Comparison of ENCODE assay signal across 18 cellular contexts in genomic region chr1:63923302-63923701, GRCh38.
DNase-seq lines count a peak whose midpoint lies in the region; ATAC-seq and TF ChIP-seq lines count a peak whose summit lies in the region.
"Had no signal": no experiment of that assay in that cellular context is flagged by ENCODE, and none has a peak within 500 bp of the region (broad histone marks: within the 10 kb centered on the region; RNA-seq: fewer than 3 reads in every experiment).

No MANE protein-coding gene starts in this region.

- H3K4me1 Mint-ChIP-seq in Calu3 (ENCODE audit: low read depth, unreplicated experiment), result peaks cover 57% of the 10 kb centered on the region

- H3K27ac ChIP-seq in cardiac muscle cell, result peak overlapping the region; percentile 84
- H3K27ac ChIP-seq in body of pancreas, result peak overlapping the region in 3 of 4 donors; percentile 28 to 58 (median 38)
- peak overlapping the region; percentile 76 for H3K27ac ChIP-seq in psoas muscle
- H3K27ac ChIP-seq: 22Rv1, GM23248, SJCRH30 had no signal

- no peak for TF ChIP-seq CTCF in cardiac muscle cell (IDR thresholded peaks at IDR 0.05; ENCODE audit: low read depth, low read length)
- no peak for TF ChIP-seq CTCF in Calu3 (IDR thresholded peaks at IDR 0.05; ENCODE audit: unreplicated experiment)
- no peak for TF ChIP-seq CTCF in body of pancreas (IDR thresholded peaks at IDR 0.05)
- no peak for TF ChIP-seq CTCF in psoas muscle (IDR thresholded peaks at IDR 0.05)

- no peak overlapping the region for H3K4me3 ChIP-seq in cardiac muscle cell
- no peak overlapping the region for H3K4me3 ChIP-seq in body of pancreas
- no peak overlapping the region for H3K4me3 ChIP-seq in psoas muscle
- H3K4me3 ChIP-seq: GM23248, SJCRH30 had no signal

- ATAC-seq in left cardiac atrium, result no peak
- no peak for ATAC-seq in body of pancreas
- ATAC-seq in psoas muscle, result peak in 2 of 4 donors; percentile 16 to 24
- no peak for ATAC-seq in HG02981 (IDR thresholded peaks at IDR 0.05; ENCODE audit: unreplicated experiment)
- ATAC-seq in stimulated activated naive CD8-positive, alpha-beta T cell treated with anti-CD3 and anti-CD28 coated beads, Interleukin-15, Interleukin-2, amounts not matched to agents 100 U/mL and 50 U/mL, for 24 hours, result no peak

- H3K27me3 Mint-ChIP-seq in Calu3 (ENCODE audit: unreplicated experiment), result no peaks in the 10 kb centered on the region
- H3K27me3 Mint-ChIP-seq: CD4-positive, alpha-beta T cell had no signal

- H3K27me3 ChIP-seq in cardiac muscle cell (no peaks in the 10 kb centered on the region), body of pancreas (no peaks in the 10 kb centered on the region), psoas muscle (ENCODE audit: insufficient read depth in 3 of 3, low read length in 2 of 3) (no peaks in the 10 kb centered on the region)
- H3K27me3 ChIP-seq: SJCRH30 had no signal

- H3K36me3 ChIP-seq in cardiac muscle cell (no peaks in the 10 kb centered on the region), body of pancreas (replicated peaks in 1 of 2; ENCODE audit: insufficient read depth in 1 of 2, low read depth in 2 of 2) (no peaks in the 10 kb centered on the region), psoas muscle (ENCODE audit: insufficient read depth in 1 of 2, low read depth in 1 of 2) (no peaks in the 10 kb centered on the region)
- H3K36me3 ChIP-seq: SJCRH30 had no signal

- H3K9me3 ChIP-seq in cardiac muscle cell (ENCODE audit: low read depth) (no peaks in the 10 kb centered on the region), body of pancreas (no peaks in the 10 kb centered on the region), psoas muscle (no peaks in the 10 kb centered on the region)
- H3K9me3 ChIP-seq: SJCRH30 had no signal

- no peak for TF ChIP-seq POLR2A in body of pancreas (IDR thresholded peaks at IDR 0.05)

- H3K4me1 ChIP-seq in cardiac muscle cell (ENCODE audit: low read depth) (peaks cover 49% of the 10 kb centered on the region), body of pancreas (peaks cover 57% of the 10 kb centered on the region), psoas muscle (peaks cover 26% of the 10 kb centered on the region)

- intact Hi-C loops in left cardiac atrium (cut with DNase I), result no loop called here
- intact Hi-C loops in Calu3 (cut with micrococcal nuclease; ENCODE audit: unreplicated experiment), result loop anchor here (5.0 kb wide), 1 partner anchor 319 kb away; no protein-coding TSS in a partner anchor
- intact Hi-C loops in body of pancreas (cut with DNase I), result no loop called here
- intact Hi-C loops in psoas muscle (cut with DNase I), result loop anchor here in 1 of 2 donors (10.0 kb wide), 1 partner anchor 149 kb away; the partner anchor contains the start of gene ROR1

- peaks cover 10% of the 10 kb centered on the region for H3K36me3 Mint-ChIP-seq in Calu3 (ENCODE audit: insufficient read depth, unreplicated experiment)

- peak overlapping the region; percentile 66 for H3K27ac Mint-ChIP-seq in Calu3 (ENCODE audit: unreplicated experiment)
- H3K27ac Mint-ChIP-seq: CD4-positive, alpha-beta T cell had no signal

- H3K9me3 Mint-ChIP-seq in Calu3 (ENCODE audit: low read depth, unreplicated experiment), result no peaks in the 10 kb centered on the region
- H3K9me3 Mint-ChIP-seq: CD4-positive, alpha-beta T cell had no signal

- no peak for DNase-seq in cardiac muscle cell (ENCODE audit: low read depth in 1 of 2, low spot score in 1 of 2)
- no peak for DNase-seq in left cardiac atrium
- DNase-seq in Calu3, result no peak
- DNase-seq in body of pancreas, result no peak
- no peak for DNase-seq in psoas muscle
- no peak for DNase-seq in stimulated activated naive CD8-positive, alpha-beta T cell treated with anti-CD3 and anti-CD28 coated beads, Interleukin-15, Interleukin-2, amounts not matched to agents 100 U/mL and 50 U/mL, for 24 hours
- DNase-seq in RKO (ENCODE audit: low spot score), result no peak
- DNase-seq: CD4-positive, alpha-beta T cell; GF-D8; GM23248; KG1; MV-4-11; NCI-H1694 treated with DMSO at 0.1 percent for 48 hours; OCI-M1; RPMI8226; SJCRH30 had no signal

- WGBS in body of pancreas, 2 donors, result 80 to 81% methylated on average over 2 of the region's 2 CpGs
- WGBS in psoas muscle, 3 donors, result 77 to 100% (median 84%) methylated on average over 2 of the region's 2 CpGs

- BruUV-seq in Calu3 (replicated peaks; lab: Mats Ljungman, UMichigan), result no TSS peak

- CTCF ChIA-PET in Calu3 (lab: Charles Lee), result interaction anchor here (0.7 to 1.4 kb wide), 3 partner anchors 47 to 231 kb away, joined by 3 to 6 read pairs (median 3); no protein-coding TSS in a partner anchor

- no peak overlapping the region for H3K4me3 Mint-ChIP-seq in Calu3 (ENCODE audit: low read depth, unreplicated experiment)
- H3K4me3 Mint-ChIP-seq: CD4-positive, alpha-beta T cell had no signal
